ENCODE assay signal across 10 cellular contexts in genomic region chr14:41285193-41285748, GRCh38.
DNase-seq lines count a peak whose midpoint lies in the region; ATAC-seq and TF ChIP-seq lines count a peak whose summit lies in the region.
"Had no signal": no experiment of that assay in that cellular context is flagged by ENCODE, and none has a peak within 500 bp of the region (broad histone marks: within the 10 kb centered on the region; RNA-seq: fewer than 3 reads in every experiment).

No MANE protein-coding gene starts in this region.

- no peaks in the 10 kb centered on the region for H3K27me3 ChIP-seq in foreskin keratinocyte

- no peaks in the 10 kb centered on the region for H3K36me3 Mint-ChIP-seq in HFFc6 (ENCODE audit: low read depth)
- H3K36me3 Mint-ChIP-seq: naive B cell had no signal

- H3K27me3 Mint-ChIP-seq in HFFc6 (ENCODE audit: insufficient read depth), result no peaks in the 10 kb centered on the region
- H3K27me3 Mint-ChIP-seq: naive B cell had no signal

- no peaks in the 10 kb centered on the region for H3K4me1 Mint-ChIP-seq in HFFc6 (ENCODE audit: low read depth)
- H3K4me1 Mint-ChIP-seq: naive B cell had no signal

- no peak overlapping the region for H3K27ac ChIP-seq in foreskin keratinocyte
- H3K27ac ChIP-seq: WERI-Rb-1 had no signal

- in situ Hi-C loops in KBM-7 (cut with MboI; ENCODE audit: low pct_unique_long_range_greater_than_20kb, low sequenced_read_pairs), result no loop called here

- TF ChIP-seq CTCF in foreskin keratinocyte (conservative IDR thresholded peaks at IDR 0.05) (no peak), HFFc6 (IDR thresholded peaks at IDR 0.05) (no peak)

- peaks cover 39% of the 10 kb centered on the region for H3K9me3 Mint-ChIP-seq in HFFc6

- peak; percentile 1 for DNase-seq in COLO829 (ENCODE audit: low spot score)
- DNase-seq in KBM-7, result peak; percentile 37
- peak; percentile 47 for DNase-seq in OCI-M2 (lab: John Stamatoyannopoulos, UW; ENCODE audit: unreplicated experiment)
- peak; percentile 5 to 20 for DNase-seq in foreskin keratinocyte
- DNase-seq in hepatic stellate cell (ENCODE audit: low spot score), result no peak
- DNase-seq in DMS114 treated with DMSO at 0.1 percent for 48 hours (lab: John Stamatoyannopoulos, UW; ENCODE audit: unreplicated experiment), result no peak
- DNase-seq in HFFc6, result no peak
- DNase-seq: naive B cell, WERI-Rb-1 had no signal

- no peak overlapping the region for H3K27ac Mint-ChIP-seq in HFFc6
- H3K27ac Mint-ChIP-seq: naive B cell had no signal

- ATAC-seq in foreskin keratinocyte (no peak), HG03135 (IDR thresholded peaks at IDR 0.05; ENCODE audit: unreplicated experiment) (no peak)

- H3K4me3 Mint-ChIP-seq in HFFc6, result no peak overlapping the region
- H3K4me3 Mint-ChIP-seq: naive B cell had no signal

- no peaks in the 10 kb centered on the region for H3K4me1 ChIP-seq in foreskin keratinocyte

Comparison
In these comparisons a context has a peak if more than half of its experiments do, and no peak if none do; other contexts are left out.
1. DNase-seq: peak in COLO829 (single experiment), KBM-7 (single experiment), OCI-M2 (single experiment) and foreskin keratinocyte (2 of 2); none in hepatic stellate cell (single experiment), DMS114 treated with DMSO at 0.1 percent for 48 hours (single experiment) and HFFc6 (single experiment).